Comparison of ENCODE assay signal across 8 cellular contexts in the genomic region with DNA sequence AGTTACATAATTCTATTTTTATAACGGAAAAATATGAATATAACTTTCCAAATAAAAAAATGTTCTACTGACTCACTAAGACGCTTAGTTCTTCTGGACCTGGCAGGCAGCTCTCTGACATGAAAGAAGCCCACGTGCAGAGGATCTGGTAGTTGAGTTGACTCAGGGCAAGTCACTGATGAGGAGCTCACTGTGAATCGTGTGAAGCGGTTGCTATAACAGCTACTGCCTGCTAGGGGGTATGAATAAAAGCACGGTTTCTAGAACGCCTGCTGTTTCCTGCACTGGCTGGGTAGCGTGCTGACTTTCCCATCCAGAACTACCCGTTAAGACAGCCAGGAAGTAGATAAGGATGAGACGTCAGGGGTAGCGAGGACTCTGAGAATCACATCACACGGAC. TPM values are rescaled to one million over a fixed set of nuclear protein-coding genes. Genes with fewer than 3 reads are reported as not detected.
DNase-seq lines count a peak whose midpoint lies in the region; ATAC-seq, FAIRE-seq and TF ChIP-seq lines count a peak whose summit lies in the region.

No MANE protein-coding gene starts in this region.

- POLR2A ChIA-PET in WTC11 (lab: Charles Lee): no interaction called here

- H3K9me3 ChIP-seq in H9 (ENCODE audit: control insufficient read depth, low read depth, low read length) (no peaks in the 10 kb centered on the region), prostate gland (no peaks in the 10 kb centered on the region), mucosa of descending colon (no peaks in the 10 kb centered on the region)

- H3K23me2 ChIP-seq in H9 (ENCODE audit: insufficient read length, low read depth, low read length, poor library complexity, severe bottlenecking): no peaks in the 10 kb centered on the region

- H3K4me3 ChIP-seq in fibroblast of villous mesenchyme (ENCODE audit: low read depth, low read length): no peak overlapping the region
- no peak overlapping the region for H3K4me3 ChIP-seq in prostate gland
- H3K4me3 ChIP-seq in mucosa of descending colon: no peak overlapping the region

- H3K27ac ChIP-seq in H9 (ENCODE audit: insufficient read length, low read depth, low read length) (no peak overlapping the region), prostate gland (no peak overlapping the region)

- H3K56ac ChIP-seq in H9 (ENCODE audit: insufficient read length, low read depth, low read length): no peak overlapping the region

- H3K4me3 Mint-ChIP-seq in H9: no peak overlapping the region
- no peak overlapping the region for H3K4me3 Mint-ChIP-seq in WTC11

- H2BK12ac ChIP-seq in H9 (ENCODE audit: insufficient read length, low read depth, low read length): no peak overlapping the region

- CTCF ChIA-PET in WTC11 (lab: Charles Lee): interaction anchor here (0.7 to 1.5 kb wide), 6 partner anchors 27 to 370 kb away, joined by 3 to 10 read pairs (median 5); no protein-coding TSS in a partner anchor

- no peak overlapping the region for H3T11ph ChIP-seq in H9 (ENCODE audit: low read length)

- H3K27me3 Mint-ChIP-seq in H9 (ENCODE audit: low read depth) (peaks cover 2% of the 10 kb centered on the region; the same call in 1 of the 2 replicates), WTC11 (ENCODE audit: low read depth) (no peaks in the 10 kb centered on the region; the same call in 1 of the 2 replicates)

- intact Hi-C loops in prostate gland (cut with DNase I): no loop called here
- intact Hi-C loops in mucosa of descending colon (cut with DNase I, micrococcal nuclease): no loop called here

- peaks cover 0 to 2% (median 0%) of the 10 kb centered on the region in 3 experiments; a peak in 4 of 7 replicates for H3K36me3 Mint-ChIP-seq in H9 (ENCODE audit: insufficient read depth in 1 of 3, low read depth in 3 of 3)
- peaks cover 5% of the 10 kb centered on the region for H3K36me3 Mint-ChIP-seq in WTC11

- H3K4ac ChIP-seq in H9 (ENCODE audit: low read depth, low read length): no peak overlapping the region

- no peak overlapping the region for H2AK5ac ChIP-seq in H9 (ENCODE audit: insufficient read length, low read length)

- no peak overlapping the region for H3K18ac ChIP-seq in H9 (ENCODE audit: insufficient read length, low read depth, low read length)

- ATAC-seq in WTC11: peak; percentile 74
- no peak for ATAC-seq in mucosa of descending colon

- peaks cover 7% of the 10 kb centered on the region in 2 experiments; a peak in 3 of 5 replicates for H3K9me3 Mint-ChIP-seq in H9
- H3K9me3 Mint-ChIP-seq in WTC11: peaks cover 8% of the 10 kb centered on the region

- no CpG with 5 or more reads among the region's 12 CpGs for WGBS in H9 (ENCODE audit: extremely low coverage, insufficient read length, low lambda C conversion rate)
- WGBS in prostate gland: 39% methylated on average over 12 of the region's 12 CpGs

- H3K27me3 ChIP-seq in H9 (ENCODE audit: insufficient read depth, low read length) (no peaks in the 10 kb centered on the region), prostate gland (replicated peaks; ENCODE audit: insufficient read depth) (no peaks in the 10 kb centered on the region)

- H3K14ac ChIP-seq in H9 (ENCODE audit: insufficient read depth, low read length): no peak overlapping the region

- no peak overlapping the region for H3K9ac ChIP-seq in H9 (ENCODE audit: extremely low read depth, insufficient read length, low read length)

- DNase-seq in H9 (peak; percentile 43), WTC11 (ENCODE audit: low spot score) (no peak), fibroblast of villous mesenchyme (ENCODE audit: low read depth) (peak; percentile 8), prostate gland (ENCODE audit: low spot score) (no peak), hippocampal formation (lab: John Stamatoyannopoulos, UW) (no peak), mucosa of descending colon (no peak), GM19239 (ENCODE audit: insufficient read length, low spot score) (no peak)
- peak; percentile 33 to 42 for DNase-seq in stimulated activated CD4-positive, alpha-beta T cell treated with anti-CD3 and anti-CD28 coated beads, Interleukin-15, amount 100 ng/mL, for 48 hours (ENCODE audit: low read depth in 2 of 2)

- H4K5ac ChIP-seq in H9 (ENCODE audit: insufficient read length, low read depth, low read length): no peak overlapping the region

- H3K23ac ChIP-seq in H9 (ENCODE audit: insufficient read length, low read depth, low read length): no peak overlapping the region

- no peak overlapping the region for H2BK20ac ChIP-seq in H9 (ENCODE audit: low read depth, low read length, poor library complexity, severe bottlenecking)

- H4K8ac ChIP-seq in H9 (replicated peaks; ENCODE audit: insufficient read length, low read depth, low read length): no peak overlapping the region

- no peaks in the 10 kb centered on the region for H3K79me1 ChIP-seq in H9 (ENCODE audit: insufficient read depth, low read depth, low read length, poor library complexity, severe bottlenecking)

- peaks cover 4 to 5% of the 10 kb centered on the region in 2 experiments for H3K4me1 Mint-ChIP-seq in H9
- peaks cover 11% of the 10 kb centered on the region for H3K4me1 Mint-ChIP-seq in WTC11

- H3K4me1 ChIP-seq in H9 (ENCODE audit: insufficient read depth, low read length) (peaks cover 3% of the 10 kb centered on the region; the same call in 1 of the 2 replicates), prostate gland (replicated peaks) (no peaks in the 10 kb centered on the region), mucosa of descending colon (ENCODE audit: low read depth) (no peaks in the 10 kb centered on the region)

- TF ChIP-seq POLR2A in prostate gland (IDR thresholded peaks at IDR 0.05): no peak

- no peak overlapping the region for H2BK5ac ChIP-seq in H9 (ENCODE audit: insufficient read length, low read length)

- no peak overlapping the region for H3K27ac Mint-ChIP-seq in H9
- H3K27ac Mint-ChIP-seq in WTC11: no peak overlapping the region

- H4K91ac ChIP-seq in H9 (ENCODE audit: insufficient read length, low read depth, low read length): no peak overlapping the region

- H3K79me2 ChIP-seq in H9 (ENCODE audit: insufficient read depth, low read length): no peaks in the 10 kb centered on the region

- no peak overlapping the region for H2AFZ ChIP-seq in H9 (ENCODE audit: low read length)

- no peaks in the 10 kb centered on the region for H3K36me3 ChIP-seq in prostate gland
- no peaks in the 10 kb centered on the region for H3K36me3 ChIP-seq in mucosa of descending colon (ENCODE audit: low read depth)

- no peak overlapping the region for H2BK15ac ChIP-seq in H9 (ENCODE audit: low read depth, low read length)

- no peak overlapping the region for H3K4me2 ChIP-seq in H9 (ENCODE audit: insufficient read depth, insufficient read length, low read length)

- no peak for FAIRE-seq in GM19239 (lab: Jason Lieb, UNC)

- peak; percentile 32; the same call in 2 of the 3 replicates for TF ChIP-seq CTCF in H9 (conservative IDR thresholded peaks at IDR 0.05)
- TF ChIP-seq CTCF in WTC11 (IDR thresholded peaks at IDR 0.05): no peak
- no peak for TF ChIP-seq CTCF in fibroblast of villous mesenchyme (IDR thresholded peaks at IDR 0.05; ENCODE audit: insufficient read depth, low read depth, low read length)
- no peak for TF ChIP-seq CTCF in prostate gland (IDR thresholded peaks at IDR 0.05)
- no peak for TF ChIP-seq CTCF in mucosa of descending colon (IDR thresholded peaks at IDR 0.05)

- no peaks in the 10 kb centered on the region for H4K20me1 ChIP-seq in H9 (ENCODE audit: control insufficient read depth, insufficient read depth, insufficient read length)

- no peak overlapping the region for H2BK120ac ChIP-seq in H9 (ENCODE audit: low read depth, low read length, poor library complexity, severe bottlenecking)

TF ChIP-seq in WTC11, 78 proteins besides CTCF, POLR2A, EP300 and RAD21:
- no peak for TF ChIP-seq MAX (CRISPR knock-in tag; IDR thresholded peaks at IDR 0.05)
- 0 out of 2 replicates have a peak, but pooled peaks have one; percentile 16 for TF ChIP-seq ZNF423 (CRISPR knock-in tag; IDR thresholded peaks at IDR 0.05)

RNA-seq across cellular contexts. Expression of gene WASF3, which starts 54.7 kb away (rescaled TPM):
- total RNA-seq in H9 (2021): 20.7 and 22.2 TPM in 2 replicates
- 26.8 to 33.7 TPM (median 32.6 TPM) in 3 replicates for total RNA-seq in WTC11 (2021)
- 9.0 and 14.2 TPM in 2 replicates for total RNA-seq in fibroblast of villous mesenchyme
- total RNA-seq in prostate gland: 10 to 100 TPM; 10.3 to 23.0 TPM
- total RNA-seq in mucosa of descending colon: 10 to 100 TPM in 1 of 3 donors, 1 to 10 TPM in 2; 1.4 to 18.4 (median 4.4) TPM

Comparison
In these comparisons a context has a peak if more than half of its experiments do, and no peak if none do; other contexts are left out.
1. DNase-seq: peak in H9 (single experiment), fibroblast of villous mesenchyme (single experiment) and stimulated activated CD4-positive, alpha-beta T cell treated with anti-CD3 and anti-CD28 coated beads, Interleukin-15, amount 100 ng/mL, for 48 hours (2 of 2); none in WTC11 (single experiment), prostate gland (single experiment), hippocampal formation (0 of 2), mucosa of descending colon (0 of 3) and GM19239 (single experiment).